8 cellular contexts compared by ENCODE assay signal in the genomic region with DNA sequence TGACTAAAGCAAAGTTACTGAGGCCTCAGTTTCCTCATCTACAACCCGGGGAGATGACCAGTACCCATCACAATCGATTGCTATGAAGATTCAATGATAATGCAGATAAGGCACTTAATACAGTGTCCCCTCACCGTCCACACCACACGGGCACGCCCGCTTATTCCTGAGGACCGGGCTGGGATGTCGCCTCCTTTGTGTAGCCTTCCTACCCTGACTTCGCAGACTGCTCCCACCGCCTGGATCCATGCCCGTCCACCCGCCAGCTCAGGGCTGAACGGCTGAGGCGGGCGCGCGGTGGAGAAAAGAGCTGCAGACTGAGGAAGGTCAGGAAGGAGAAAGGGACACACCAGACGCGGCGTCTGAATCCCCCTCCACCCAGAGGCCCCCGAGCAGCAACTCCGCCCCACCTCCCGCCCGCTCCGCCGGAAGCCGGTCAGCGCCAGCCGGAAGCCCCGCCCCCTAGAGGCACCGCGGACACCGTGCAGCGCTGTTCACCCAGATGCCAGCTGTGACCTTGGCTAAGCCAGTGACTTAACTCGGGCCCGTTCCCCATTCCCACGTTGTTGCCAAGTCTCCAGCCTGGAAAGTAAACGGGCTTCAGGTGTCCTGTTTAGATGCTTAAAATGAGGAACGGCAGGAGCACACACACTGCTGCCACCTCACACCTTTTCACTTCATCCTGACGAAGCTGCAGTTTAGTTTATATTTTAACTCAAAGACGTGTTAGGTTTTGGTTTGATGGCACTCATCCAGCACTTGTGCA.
DNase-seq lines count a peak whose midpoint lies in the region; ATAC-seq and TF ChIP-seq lines count a peak whose summit lies in the region.

TSS of gene KRABD2 (minus strand) at position 403 of the 766 bp plus-strand sequence.

- peak within 1 kb of the TSS; percentile 92 for H3K27ac ChIP-seq in 22Rv1

- DNase-seq in NCI-H345 treated with DMSO at 0.1 percent for 48 hours (lab: John Stamatoyannopoulos, UW; ENCODE audit: unreplicated experiment) = peak; percentile 35
- peak; percentile 78 for DNase-seq in activated CD4-positive, alpha-beta T cell treated with anti-CD3 and anti-CD28 coated beads for 1 hour
- DNase-seq in cerebellum (ENCODE audit: low spot score) = peak; percentile 95
- DNase-seq in kidney epithelial cell (ENCODE audit: low read depth) = no peak
- peak; percentile 81 to 86 for DNase-seq in stimulated activated CD4-positive, alpha-beta T cell treated with anti-CD3 and anti-CD28 coated beads, Interleukin-15, amount 100 ng/mL, for 1 hour (ENCODE audit: low read depth in 1 of 2, low spot score in 1 of 2)

- H3K4me3 ChIP-seq in kidney epithelial cell (ENCODE audit: low read depth, low read length) = peak within 1 kb of the TSS; percentile 79

- TF ChIP-seq CTCF in 22Rv1 (IDR thresholded peaks at IDR 0.05) (peak; percentile 69), kidney epithelial cell (IDR thresholded peaks at IDR 0.05; ENCODE audit: insufficient read depth, low read length, poor library complexity, severe bottlenecking) (peak; percentile 74)

- ATAC-seq in GM18517 (IDR thresholded peaks at IDR 0.05; ENCODE audit: unreplicated experiment) = peak; percentile 79
- ATAC-seq in HG03103 (IDR thresholded peaks at IDR 0.05; ENCODE audit: low read depth, unreplicated experiment) = peak; percentile 74

- peaks cover 3% of the 10 kb centered on the region for H3K36me3 ChIP-seq in kidney epithelial cell (ENCODE audit: control insufficient read depth, insufficient read depth, low read length)

- no peaks in the 10 kb centered on the region for H3K27me3 ChIP-seq in kidney epithelial cell (ENCODE audit: control insufficient read depth, insufficient read depth, low read length)
